Comparison of ENCODE assay signal across 1 cellular context in genomic region chrX:37767438-37767837, GRCh38.
TF ChIP-seq lines count a peak whose summit lies in the region.

No MANE protein-coding gene starts in this region.

TF ChIP-seq in GM12878, 131 proteins besides CTCF, POLR2A, EP300 and RAD21 (continued from another document):
- TF ChIP-seq, protein P1, sequence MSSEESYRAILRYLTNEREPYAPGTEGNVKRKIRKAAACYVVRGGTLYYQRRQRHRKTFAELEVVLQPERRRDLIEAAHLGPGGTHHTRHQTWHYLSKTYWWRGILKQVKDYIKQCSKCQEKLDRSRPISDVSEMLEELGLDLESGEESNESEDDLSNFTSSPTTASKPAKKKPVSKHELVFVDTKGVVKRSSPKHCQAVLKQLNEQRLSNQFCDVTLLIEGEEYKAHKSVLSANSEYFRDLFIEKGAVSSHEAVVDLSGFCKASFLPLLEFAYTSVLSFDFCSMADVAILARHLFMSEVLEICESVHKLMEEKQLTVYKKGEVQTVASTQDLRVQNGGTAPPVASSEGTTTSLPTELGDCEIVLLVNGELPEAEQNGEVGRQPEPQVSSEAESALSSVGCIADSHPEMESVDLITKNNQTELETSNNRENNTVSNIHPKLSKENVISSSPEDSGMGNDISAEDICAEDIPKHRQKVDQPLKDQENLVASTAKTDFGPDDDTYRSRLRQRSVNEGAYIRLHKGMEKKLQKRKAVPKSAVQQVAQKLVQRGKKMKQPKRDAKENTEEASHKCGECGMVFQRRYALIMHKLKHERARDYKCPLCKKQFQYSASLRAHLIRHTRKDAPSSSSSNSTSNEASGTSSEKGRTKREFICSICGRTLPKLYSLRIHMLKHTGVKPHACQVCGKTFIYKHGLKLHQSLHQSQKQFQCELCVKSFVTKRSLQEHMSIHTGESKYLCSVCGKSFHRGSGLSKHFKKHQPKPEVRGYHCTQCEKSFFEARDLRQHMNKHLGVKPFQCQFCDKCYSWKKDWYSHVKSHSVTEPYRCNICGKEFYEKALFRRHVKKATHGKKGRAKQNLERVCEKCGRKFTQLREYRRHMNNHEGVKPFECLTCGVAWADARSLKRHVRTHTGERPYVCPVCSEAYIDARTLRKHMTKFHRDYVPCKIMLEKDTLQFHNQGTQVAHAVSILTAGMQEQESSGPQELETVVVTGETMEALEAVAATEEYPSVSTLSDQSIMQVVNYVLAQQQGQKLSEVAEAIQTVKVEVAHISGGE (CRISPR knock-in tag; IDR thresholded peaks at IDR 0.05): no peak
